In genomic region chr1:1307908-1308755, GRCh38 we compare ENCODE assay signal across 8 cellular contexts. TPM values are rescaled to one million over a fixed set of nuclear protein-coding genes. Genes with fewer than 3 reads are reported as not detected.
DNase-seq lines count a peak whose midpoint lies in the region; ATAC-seq and TF ChIP-seq lines count a peak whose summit lies in the region.

Gene ACAP3 (minus strand): TSS chr1:1307930. CDS start chr1:1307815, 115 bp downstream.
A gene with protein sequence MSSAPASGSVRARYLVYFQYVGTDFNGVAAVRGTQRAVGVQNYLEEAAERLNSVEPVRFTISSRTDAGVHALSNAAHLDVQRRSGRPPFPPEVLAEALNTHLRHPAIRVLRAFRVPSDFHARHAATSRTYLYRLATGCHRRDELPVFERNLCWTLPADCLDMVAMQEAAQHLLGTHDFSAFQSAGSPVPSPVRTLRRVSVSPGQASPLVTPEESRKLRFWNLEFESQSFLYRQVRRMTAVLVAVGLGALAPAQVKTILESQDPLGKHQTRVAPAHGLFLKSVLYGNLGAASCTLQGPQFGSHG (plus strand): TSS chr1:1308597. CDS start chr1:1308644, 47 bp downstream.

- POLR2A ChIA-PET in T-cell (lab: Charles Lee): no interaction called here

- H3K4me3 Mint-ChIP-seq in T-cell: peak within 1 kb of the TSS; percentile 80 to 88 (median 86)
- peak within 1 kb of the TSS; percentile 85 for H3K4me3 Mint-ChIP-seq in progenitor cell of endocrine pancreas (ENCODE audit: low read depth)

- no peaks in the 10 kb centered on the region for H3K9me3 ChIP-seq in heart right ventricle
- no peaks in the 10 kb centered on the region for H3K9me3 ChIP-seq in upper lobe of right lung

- intact Hi-C loops in heart right ventricle (cut with DNase I): loop anchor here in 2 of 10 donors (5.0 kb wide), 1 partner anchor 39 kb away; the partner anchor contains the start of gene DVL1 (in 2 of the 2)
- intact Hi-C loops in upper lobe of right lung (cut with DNase I): no loop called here

- CTCF ChIA-PET in T-cell (lab: Charles Lee): no interaction called here

- H3K4me1 Mint-ChIP-seq in T-cell (peaks cover 21 to 31% (median 24%) of the 10 kb centered on the region in 3 donors), progenitor cell of endocrine pancreas (ENCODE audit: low read depth) (peaks cover 14% of the 10 kb centered on the region)

- H3K4me3 ChIP-seq in GM12864 (ENCODE audit: low read depth, low read length) (peak within 1 kb of the TSS; percentile 89), heart right ventricle (peak within 1 kb of the TSS; percentile 75 to 99 (median 88)), upper lobe of right lung (peak within 1 kb of the TSS; percentile 92)

- peak within 1 kb of the TSS; percentile 66 for H3K27ac ChIP-seq in adipose tissue (ENCODE audit: low read depth, low read length)
- peak within 1 kb of the TSS; percentile 93 to 100 (median 98) for H3K27ac ChIP-seq in heart right ventricle
- H3K27ac ChIP-seq in upper lobe of right lung: peak within 1 kb of the TSS; percentile 91

- H3K4me1 ChIP-seq in heart right ventricle (peaks cover 27 to 54% (median 50%) of the 10 kb centered on the region in 9 donors), upper lobe of right lung (peaks cover 41% of the 10 kb centered on the region)

- peak; percentile 57 for DNase-seq in GM12864 (ENCODE audit: low read depth)
- DNase-seq in NCI-H1417 (lab: John Stamatoyannopoulos, UW): peak; percentile 93 to 96 (median 94)
- peak; percentile 80 to 92 (median 87) for DNase-seq in T-cell
- DNase-seq in heart right ventricle: peak; percentile 86 to 89
- DNase-seq in progenitor cell of endocrine pancreas (ENCODE audit: low spot score, unreplicated experiment): peak; percentile 73
- peak; percentile 95 for DNase-seq in upper lobe of right lung

- TF ChIP-seq CTCF in GM12864 (IDR thresholded peaks at IDR 0.05; ENCODE audit: low read depth, low read length, missing control alignments) (no peak), heart right ventricle (IDR thresholded peaks at IDR 0.05) (peak in 5 of 9 donors; percentile 4 to 31 (median 18)), progenitor cell of endocrine pancreas (IDR thresholded peaks at IDR 0.05; ENCODE audit: unreplicated experiment) (no peak), upper lobe of right lung (IDR thresholded peaks at IDR 0.05) (peak; percentile 13)

- H3K36me3 ChIP-seq in heart right ventricle: peaks cover 0 to 36% (median 18%) of the 10 kb centered on the region in 9 donors
- H3K36me3 ChIP-seq in upper lobe of right lung: peaks cover 27% of the 10 kb centered on the region

- H3K36me3 Mint-ChIP-seq in T-cell (no peaks in the 10 kb centered on the region), progenitor cell of endocrine pancreas (ENCODE audit: insufficient read depth) (no peaks in the 10 kb centered on the region)

- ATAC-seq in HG02678 (IDR thresholded peaks at IDR 0.05; ENCODE audit: unreplicated experiment) (peak; percentile 58), T-cell (replicated peaks in 1 of 4) (peak; percentile 72 to 79 (median 75)), heart right ventricle (peak; percentile 65 to 83 (median 76)), upper lobe of right lung (peak; percentile 81)

- H3K27me3 Mint-ChIP-seq in T-cell (no peaks in the 10 kb centered on the region), progenitor cell of endocrine pancreas (no peaks in the 10 kb centered on the region)

- H3K27me3 ChIP-seq in heart right ventricle (no peaks in the 10 kb centered on the region), upper lobe of right lung (no peaks in the 10 kb centered on the region)

- H3K9me3 Mint-ChIP-seq in T-cell (no peaks in the 10 kb centered on the region), progenitor cell of endocrine pancreas (ENCODE audit: low read depth) (no peaks in the 10 kb centered on the region)

- 0 to 1% (median 0%) methylated on average over 79 to 130 of the region's 135 CpGs for WGBS in adipose tissue, 3 donors
- WGBS in heart right ventricle, 2 donors: 0% methylated on average over 107 to 125 of the region's 135 CpGs

- H3K27ac Mint-ChIP-seq in T-cell: peak within 1 kb of the TSS; percentile 83 to 91
- H3K27ac Mint-ChIP-seq in progenitor cell of endocrine pancreas: peak within 1 kb of the TSS; percentile 93

RNA-seq across cellular contexts. Expression of gene ACAP3, which starts in this region (rescaled TPM):
- total RNA-seq in T-cell (100 to 1,000 TPM in 2 of 5 donors, 10 to 100 TPM in 3; 63.0 to 107 (median 99.8) TPM), heart right ventricle (10 to 100 TPM; 24.1 to 60.0 (median 30.4) TPM), progenitor cell of endocrine pancreas (111 and 124 TPM in 2 replicates), upper lobe of right lung (55.2 TPM)
- polyA plus RNA-seq in adipose tissue (10 to 100 TPM; 14.5 to 35.7 (median 27.5) TPM), heart right ventricle (100 to 1,000 TPM in 1 of 2 donors, 10 to 100 TPM in 1; 22.2 to 152 TPM)

RNA-seq across cellular contexts. Expression of the second gene that starts in this region (rescaled TPM):
- total RNA-seq in T-cell: 10 to 100 TPM; 16.7 to 26.4 (median 22.6) TPM
- 10 to 100 TPM in 2 of 3 donors, 1 to 10 TPM in 1; 6.6 to 13.5 (median 12.8) TPM for polyA plus RNA-seq in adipose tissue
- 10 to 100 TPM in 3 of 10 donors, 1 to 10 TPM in 7; 5.6 to 11.9 (median 8.2) TPM for total RNA-seq in heart right ventricle
- 10 to 100 TPM; 16.0 to 17.8 TPM for polyA plus RNA-seq in heart right ventricle
- 13.8 and 17.9 TPM in 2 replicates for total RNA-seq in progenitor cell of endocrine pancreas
- total RNA-seq in upper lobe of right lung: 14.2 TPM

Comparison
In these comparisons a context has a peak if more than half of its experiments do, and no peak if none do; other contexts are left out.
1. Peak in every context shown above with its lines: DNase-seq, ATAC-seq, H3K4me3 ChIP-seq and H3K27ac ChIP-seq.
2. CTCF ChIP-seq: peak in heart right ventricle (5 of 9) and upper lobe of right lung (single experiment); none in GM12864 (single experiment) and progenitor cell of endocrine pancreas (single experiment).